ENCODE assay signal across 8 cellular contexts in the genomic region with DNA sequence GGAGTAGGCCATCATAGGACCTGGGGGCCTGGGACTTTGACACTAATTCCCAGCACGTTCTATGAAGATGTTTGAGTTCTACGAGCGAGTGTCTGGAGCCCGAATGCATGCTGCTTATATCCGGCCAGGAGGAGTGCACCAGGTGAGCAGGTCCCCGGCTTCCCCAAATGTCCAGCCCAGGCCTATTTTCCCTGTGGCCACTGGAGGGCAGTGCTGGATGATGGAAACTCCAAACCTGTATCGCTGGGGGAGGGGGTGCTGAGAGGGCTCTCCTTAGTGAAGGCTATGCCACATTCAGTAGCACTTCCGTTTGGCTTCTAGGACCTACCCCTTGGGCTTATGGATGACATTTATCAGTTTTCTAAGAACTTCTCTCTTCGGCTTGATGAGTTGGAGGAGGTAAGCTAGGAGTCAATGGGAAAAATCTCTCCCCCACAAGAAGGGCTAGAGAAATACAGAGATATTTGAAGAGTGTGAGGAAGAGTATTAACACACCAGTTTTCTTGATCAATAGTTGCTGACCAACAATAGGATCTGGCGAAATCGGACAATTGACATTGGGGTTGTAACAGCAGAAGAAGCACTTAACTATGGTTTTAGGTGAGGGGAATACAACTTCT. TPM values are rescaled to one million over a fixed set of nuclear protein-coding genes. Genes with fewer than 3 reads are reported as not detected.
DNase-seq lines count a peak whose midpoint lies in the region; ATAC-seq and TF ChIP-seq lines count a peak whose summit lies in the region.

No MANE protein-coding gene starts in this region.

- peaks cover 39% of the 10 kb centered on the region for H3K4me1 Mint-ChIP-seq in CD14-positive monocyte

- H3K4me1 ChIP-seq in right atrium auricular region: peaks cover 0 to 52% of the 10 kb centered on the region in 2 donors

- no peak overlapping the region for H3K4me3 ChIP-seq in right atrium auricular region

- no peaks in the 10 kb centered on the region for H3K9me3 ChIP-seq in right atrium auricular region

- ATAC-seq in GM21737 (IDR thresholded peaks at IDR 0.05; ENCODE audit: unreplicated experiment) (peak; percentile 63), sciatic nerve (peak; percentile 81)

- peaks cover 85% of the 10 kb centered on the region for H3K36me3 ChIP-seq in right atrium auricular region

- no peaks in the 10 kb centered on the region for H3K27me3 ChIP-seq in right atrium auricular region

- intact Hi-C loops in CD14-positive monocyte (cut with micrococcal nuclease): loop anchor here in 1 of 2 donors (1.0 to 5.0 kb wide), 3 partner anchors 15 to 167 kb away; no protein-coding TSS in a partner anchor
- intact Hi-C loops in sciatic nerve (cut with DNase I): no loop called here

- peaks cover 74 to 87% of the 10 kb centered on the region in 2 donors for H3K36me3 Mint-ChIP-seq in CD14-positive monocyte

- H3K9me3 Mint-ChIP-seq in CD14-positive monocyte: peaks cover 0 to 2% (median 0%) of the 10 kb centered on the region in 7 donors

- H3K27me3 Mint-ChIP-seq in CD14-positive monocyte (ENCODE audit: low read depth in 3 of 3): no peaks in the 10 kb centered on the region

- peak; percentile 96 for TF ChIP-seq CTCF in CD14-positive monocyte (IDR thresholded peaks at IDR 0.05)
- TF ChIP-seq CTCF in right atrium auricular region (IDR thresholded peaks at IDR 0.05): peak; percentile 74 to 94

- peak overlapping the region; percentile 47 to 94 (median 85) for H3K27ac Mint-ChIP-seq in CD14-positive monocyte

- DNase-seq in CD14-positive monocyte (ENCODE audit: low spot score) (peak; percentile 86), NCI-H146 treated with DMSO at 0.1 percent for 48 hours (lab: John Stamatoyannopoulos, UW; ENCODE audit: unreplicated experiment) (peak; percentile 62), T-helper 2 cell (peak; percentile 21 to 71 (median 49)), amniotic epithelial cell (ENCODE audit: low read depth) (peak; percentile 60), right atrium auricular region (ENCODE audit: low spot score) (peak; percentile 86), sciatic nerve (ENCODE audit: low spot score) (peak; percentile 84), foreskin melanocyte (no peak)

- H3K27ac ChIP-seq in right atrium auricular region: peak overlapping the region; percentile 90 to 99

- no peak overlapping the region for H3K4me3 Mint-ChIP-seq in CD14-positive monocyte

RNA-seq across cellular contexts. Expression of a gene that starts 5.2 kb away (rescaled TPM):
- 1,000 to 10,000 TPM; 2,686 to 4,191 TPM for polyA plus RNA-seq in CD14-positive monocyte
- 10 to 100 TPM; 16.8 to 77.8 TPM for total RNA-seq in right atrium auricular region
- 43.9 TPM for total RNA-seq in sciatic nerve

RNA-seq across cellular contexts. Expression of a gene that starts 7.7 kb away (rescaled TPM):
- 100 to 1,000 TPM; 101 to 119 TPM for polyA plus RNA-seq in CD14-positive monocyte
- total RNA-seq in right atrium auricular region (100 to 1,000 TPM; 148 to 311 TPM), sciatic nerve (76.5 TPM)

RNA-seq across cellular contexts. Expression of a gene that starts 11.0 kb away (rescaled TPM):
- under 1 TPM in 1 of 2 donors, not detected in 1; 0.01 TPM for polyA plus RNA-seq in CD14-positive monocyte
- total RNA-seq in right atrium auricular region: 10 to 100 TPM; 12.6 to 19.5 TPM
- total RNA-seq in sciatic nerve: 75.9 TPM

RNA-seq across cellular contexts. Expression of a gene that starts 13.5 kb away (rescaled TPM):
- polyA plus RNA-seq in CD14-positive monocyte: not detected
- not detected for total RNA-seq in right atrium auricular region
- total RNA-seq in sciatic nerve: not detected

RNA-seq across cellular contexts. Expression of a gene that starts 16.0 kb away (rescaled TPM):
- polyA plus RNA-seq in CD14-positive monocyte: 1 to 10 TPM; 3.8 to 5.2 TPM
- total RNA-seq in right atrium auricular region (10 to 100 TPM; 23.9 to 35.3 TPM), sciatic nerve (11.0 TPM)
